Comparison of ENCODE assay signal across 9 cellular contexts in genomic region chr15:94324117-94324826, GRCh38.
DNase-seq lines count a peak whose midpoint lies in the region; ATAC-seq and TF ChIP-seq lines count a peak whose summit lies in the region.
"Had no signal": no experiment of that assay in that cellular context is flagged by ENCODE, and none has a peak within 500 bp of the region (broad histone marks: within the 10 kb centered on the region; RNA-seq: fewer than 3 reads in every experiment).

No MANE protein-coding gene starts in this region.

- H3K27ac ChIP-seq in CD4-positive, alpha-beta T cell (ENCODE audit: low read depth, low read length), result no peak overlapping the region
- H3K27ac ChIP-seq: SJSA1 had no signal

- intact Hi-C loops in CD4-positive, alpha-beta T cell (cut with DNase I, micrococcal nuclease), result loop anchor here (1.0 to 10.0 kb wide), 6 partner anchors 89 to 1293 kb away; partner anchors contain the start of genes MCTP2 (in 1 of the 2) and RGMA (in 1 of the 2)

- H3K4me3 Mint-ChIP-seq in CD4-positive, alpha-beta T cell, result no peak overlapping the region
- no peak overlapping the region for H3K4me3 Mint-ChIP-seq in activated CD4-positive, alpha-beta T cell treated with anti-CD3 and anti-CD28 coated beads, Interleukin-2, amount 10 ng/mL, durations not matched to agents 7 days and 5 days
- H3K4me3 Mint-ChIP-seq in effector memory CD8-positive, alpha-beta T cell, result peak overlapping the region in 1 of 2 donors; percentile 47
- H3K4me3 Mint-ChIP-seq in stimulated activated memory B cell treated with anti-CD40 and anti-IgM and Interleukin-4, amounts not matched to agents 10 μg/mL and 1 μg/mL and 100 μg/mL, for 72 hours, result no peak overlapping the region

- no peaks in the 10 kb centered on the region for H3K27me3 ChIP-seq in CD4-positive, alpha-beta T cell (ENCODE audit: control insufficient read depth, insufficient read depth, low read length)
- H3K27me3 ChIP-seq: SJSA1 had no signal

- H3K9me3 Mint-ChIP-seq in CD4-positive, alpha-beta T cell, result no peaks in the 10 kb centered on the region
- no peaks in the 10 kb centered on the region for H3K9me3 Mint-ChIP-seq in activated CD4-positive, alpha-beta T cell treated with anti-CD3 and anti-CD28 coated beads, Interleukin-2, amount 10 ng/mL, durations not matched to agents 7 days and 5 days
- H3K9me3 Mint-ChIP-seq in effector memory CD8-positive, alpha-beta T cell, result no peaks in the 10 kb centered on the region
- no peaks in the 10 kb centered on the region for H3K9me3 Mint-ChIP-seq in stimulated activated memory B cell treated with anti-CD40 and anti-IgM and Interleukin-4, amounts not matched to agents 10 μg/mL and 1 μg/mL and 100 μg/mL, for 72 hours

- TF ChIP-seq CTCF in CD4-positive, alpha-beta T cell (IDR thresholded peaks at IDR 0.05), result peak; percentile 91

- POLR2A ChIA-PET in CD4-positive, alpha-beta T cell (lab: Charles Lee), result interaction anchor here (0.6 to 1.0 kb wide), 4 partner anchors 12 to 160 kb away, joined by 3 to 4 read pairs (median 3); no protein-coding TSS in a partner anchor
- POLR2A ChIA-PET in activated CD4-positive, alpha-beta T cell treated with anti-CD3 and anti-CD28 coated beads, Interleukin-2, amount 10 ng/mL, durations not matched to agents 7 days and 5 days (lab: Charles Lee), result interaction anchor here (1.0 kb wide), 1 partner anchor 93 kb away, joined by 4 read pairs; the partner anchor contains the start of gene MCTP2

- H3K36me3 Mint-ChIP-seq in CD4-positive, alpha-beta T cell (ENCODE audit: low read depth), result peaks cover 5% of the 10 kb centered on the region
- H3K36me3 Mint-ChIP-seq in activated CD4-positive, alpha-beta T cell treated with anti-CD3 and anti-CD28 coated beads, Interleukin-2, amount 10 ng/mL, durations not matched to agents 7 days and 5 days (ENCODE audit: low read depth), result peaks cover 16% of the 10 kb centered on the region
- H3K36me3 Mint-ChIP-seq in effector memory CD8-positive, alpha-beta T cell (ENCODE audit: insufficient read depth), result peaks cover 18% of the 10 kb centered on the region
- H3K36me3 Mint-ChIP-seq in stimulated activated memory B cell treated with anti-CD40 and anti-IgM and Interleukin-4, amounts not matched to agents 10 μg/mL and 1 μg/mL and 100 μg/mL, for 72 hours, result peaks cover 22% of the 10 kb centered on the region

- peak in 9 of 10 experiments; percentile 19 to 54 (median 33) for DNase-seq in CD4-positive, alpha-beta T cell
- DNase-seq in GM19240 (ENCODE audit: insufficient read length, low spot score) (peak; percentile 11), NCI-H524 treated with DMSO at 0.1 percent for 48 hours (lab: John Stamatoyannopoulos, UW) (peak; percentile 34), midbrain (lab: John Stamatoyannopoulos, UW) (peak; percentile 63)
- peak; percentile 69 for DNase-seq in activated CD4-positive, alpha-beta T cell treated with anti-CD3 and anti-CD28 coated beads, Interleukin-2, amount 10 ng/mL, durations not matched to agents 7 days and 5 days
- DNase-seq in effector memory CD8-positive, alpha-beta T cell, result peak; percentile 54 to 57 (median 55)

- H3K27me3 Mint-ChIP-seq in CD4-positive, alpha-beta T cell, result no peaks in the 10 kb centered on the region
- no peaks in the 10 kb centered on the region for H3K27me3 Mint-ChIP-seq in activated CD4-positive, alpha-beta T cell treated with anti-CD3 and anti-CD28 coated beads, Interleukin-2, amount 10 ng/mL, durations not matched to agents 7 days and 5 days
- no peaks in the 10 kb centered on the region for H3K27me3 Mint-ChIP-seq in effector memory CD8-positive, alpha-beta T cell
- no peaks in the 10 kb centered on the region for H3K27me3 Mint-ChIP-seq in stimulated activated memory B cell treated with anti-CD40 and anti-IgM and Interleukin-4, amounts not matched to agents 10 μg/mL and 1 μg/mL and 100 μg/mL, for 72 hours

- ATAC-seq in CD4-positive, alpha-beta T cell (ENCODE audit: poor library complexity), result peak; percentile 72
- ATAC-seq in HG03354 (IDR thresholded peaks at IDR 0.05; ENCODE audit: poor library complexity, severe bottlenecking, unreplicated experiment), result peak; percentile 84
- peak; percentile 70 for ATAC-seq in effector memory CD8-positive, alpha-beta T cell (replicated peaks)
- peak; percentile 88 for ATAC-seq in stimulated activated memory B cell treated with anti-CD40 and anti-IgM and Interleukin-4, amounts not matched to agents 10 μg/mL and 1 μg/mL and 100 μg/mL, for 72 hours

- H3K9me3 ChIP-seq in CD4-positive, alpha-beta T cell (ENCODE audit: control insufficient read depth, low read length), result no peaks in the 10 kb centered on the region
- H3K9me3 ChIP-seq: SJSA1 had no signal

- H3K4me1 Mint-ChIP-seq in CD4-positive, alpha-beta T cell (ENCODE audit: low read depth), result peaks cover 6% of the 10 kb centered on the region
- peaks cover 22% of the 10 kb centered on the region for H3K4me1 Mint-ChIP-seq in activated CD4-positive, alpha-beta T cell treated with anti-CD3 and anti-CD28 coated beads, Interleukin-2, amount 10 ng/mL, durations not matched to agents 7 days and 5 days
- H3K4me1 Mint-ChIP-seq in effector memory CD8-positive, alpha-beta T cell (ENCODE audit: low read depth in 2 of 2), result peaks cover 21 to 26% of the 10 kb centered on the region in 2 donors
- H3K4me1 Mint-ChIP-seq in stimulated activated memory B cell treated with anti-CD40 and anti-IgM and Interleukin-4, amounts not matched to agents 10 μg/mL and 1 μg/mL and 100 μg/mL, for 72 hours, result peaks cover 14% of the 10 kb centered on the region

- CTCF ChIA-PET in CD4-positive, alpha-beta T cell (lab: Charles Lee), result interaction anchor here (0.6 to 4.9 kb wide), 14 partner anchors 8 to 1294 kb away, joined by 3 to 52 read pairs (median 5); no protein-coding TSS in a partner anchor
- CTCF ChIA-PET in activated CD4-positive, alpha-beta T cell treated with anti-CD3 and anti-CD28 coated beads, Interleukin-2, amount 10 ng/mL, durations not matched to agents 7 days and 5 days (lab: Charles Lee), result interaction anchor here (0.6 to 5.8 kb wide), 25 partner anchors 9 to 1872 kb away, joined by 3 to 59 read pairs (median 4); partner anchors contain the start of gene MCTP2

- H3K27ac Mint-ChIP-seq in CD4-positive, alpha-beta T cell, result no peak overlapping the region
- no peak overlapping the region for H3K27ac Mint-ChIP-seq in activated CD4-positive, alpha-beta T cell treated with anti-CD3 and anti-CD28 coated beads, Interleukin-2, amount 10 ng/mL, durations not matched to agents 7 days and 5 days
- peak overlapping the region; percentile 88 to 89 for H3K27ac Mint-ChIP-seq in effector memory CD8-positive, alpha-beta T cell
- H3K27ac Mint-ChIP-seq in stimulated activated memory B cell treated with anti-CD40 and anti-IgM and Interleukin-4, amounts not matched to agents 10 μg/mL and 1 μg/mL and 100 μg/mL, for 72 hours, result no peak overlapping the region

Comparison
In these comparisons a context has a peak if more than half of its experiments do, and no peak if none do; other contexts are left out.
1. DNase-seq: peak in every context shown above with its lines; median percentile 69 in activated CD4-positive, alpha-beta T cell treated with anti-CD3 and anti-CD28 coated beads, Interleukin-2, amount 10 ng/mL, durations not matched to agents 7 days and 5 days; 63 in midbrain; 55 in effector memory CD8-positive, alpha-beta T cell; 34 in NCI-H524 treated with DMSO at 0.1 percent for 48 hours; 33 in CD4-positive, alpha-beta T cell; 11 in GM19240.
2. H3K27ac Mint-ChIP-seq: peak in effector memory CD8-positive, alpha-beta T cell (2 of 2); none in CD4-positive, alpha-beta T cell (single experiment), activated CD4-positive, alpha-beta T cell treated with anti-CD3 and anti-CD28 coated beads, Interleukin-2, amount 10 ng/mL, durations not matched to agents 7 days and 5 days (single experiment) and stimulated activated memory B cell treated with anti-CD40 and anti-IgM and Interleukin-4, amounts not matched to agents 10 μg/mL and 1 μg/mL and 100 μg/mL, for 72 hours (single experiment).
3. Peak in every context shown above with its lines, with median percentiles within 50 percentile points of each other: ATAC-seq.